ENCODE assay signal across 10 cellular contexts in genomic region chr3:134846943-134847342, GRCh38. TPM values are rescaled to one million over a fixed set of nuclear protein-coding genes. Genes with fewer than 3 reads are reported as not detected.
DNase-seq lines count a peak whose midpoint lies in the region; ATAC-seq and TF ChIP-seq lines count a peak whose summit lies in the region.
"Had no signal": no experiment of that assay in that cellular context is flagged by ENCODE, and none has a peak within 500 bp of the region (broad histone marks: within the 10 kb centered on the region; RNA-seq: fewer than 3 reads in every experiment).

No MANE protein-coding gene starts in this region.

- H3F3A ChIP-seq in SK-N-SH (replicated peaks; ENCODE audit: insufficient read depth) = peaks cover 4% of the 10 kb centered on the region

- H3K4me1 ChIP-seq in SK-N-SH (ENCODE audit: control insufficient read depth in 1 of 2, insufficient read depth in 2 of 2, low read depth in 1 of 2, low read length in 1 of 2) (no peaks in the 10 kb centered on the region), gastroesophageal sphincter (peaks cover 0 to 7% (median 0%) of the 10 kb centered on the region in 3 donors)

- CTCF ChIA-PET in SK-N-SH (lab: Yijun Ruan, JAX) = no interaction called here

- POLR2A ChIA-PET in SK-N-SH (lab: Yijun Ruan, JAX) = no interaction called here

- H3K9ac ChIP-seq in SK-N-SH = no peak overlapping the region

- TF ChIP-seq POLR2A in gastroesophageal sphincter (IDR thresholded peaks at IDR 0.05) = no peak

- H3K27me3 ChIP-seq in SK-N-SH (ENCODE audit: insufficient read depth) (no peaks in the 10 kb centered on the region), gastroesophageal sphincter (no peaks in the 10 kb centered on the region)

- 16% methylated on average over 10 of the region's 10 CpGs for WGBS in SK-N-SH (ENCODE audit: low lambda C conversion rate)
- 19 to 23% methylated on average over 3 to 9 of the region's 10 CpGs for WGBS in gastroesophageal sphincter (ENCODE audit: low coverage in 1 of 2), 2 donors

- no peaks in the 10 kb centered on the region for H3K9me3 ChIP-seq in SK-N-SH
- H3K9me3 ChIP-seq in gastroesophageal sphincter = peaks cover 0 to 10% (median 0%) of the 10 kb centered on the region in 3 donors

- no peak for TF ChIP-seq RAD21 in SK-N-SH (IDR thresholded peaks at IDR 0.05; ENCODE audit: low read length)

- H2AFZ ChIP-seq in SK-N-SH (ENCODE audit: low read depth) = peak overlapping the region; percentile 84; the same call in 1 of the 2 replicates

- ATAC-seq in gastroesophageal sphincter (peak; percentile 44), GM19463 (IDR thresholded peaks at IDR 0.05; ENCODE audit: unreplicated experiment) (no peak)
- ATAC-seq: natural killer cell treated with Interleukin-12 subunit alpha and Interleukin-12 subunit beta and Interleukin-15 and Interleukin-18, amount 100 ng/mL, for 72 hours had no signal

- no peaks in the 10 kb centered on the region for H3K79me2 ChIP-seq in SK-N-SH (ENCODE audit: insufficient read depth)

- no peaks in the 10 kb centered on the region for H3K36me3 ChIP-seq in SK-N-SH (replicated peaks in 1 of 2; ENCODE audit: control insufficient read depth in 1 of 2, insufficient read depth in 2 of 2, low read length in 1 of 2)
- H3K36me3 ChIP-seq in gastroesophageal sphincter = no peaks in the 10 kb centered on the region

- H4K20me1 ChIP-seq in SK-N-SH (ENCODE audit: insufficient read depth) = no peaks in the 10 kb centered on the region

- peak overlapping the region in 1 of 2 experiments; percentile 59; a peak in 2 of 4 replicates for H3K27ac ChIP-seq in SK-N-SH (ENCODE audit: low read depth in 2 of 2, low read length in 1 of 2)
- no peak overlapping the region for H3K27ac ChIP-seq in gastroesophageal sphincter

- no peak for TF ChIP-seq CTCF in SK-N-SH (IDR thresholded peaks at IDR 0.05)
- no peak for TF ChIP-seq CTCF in gastroesophageal sphincter (IDR thresholded peaks at IDR 0.05)

- H3K4me2 ChIP-seq in SK-N-SH = peak overlapping the region; percentile 45

- DNase-seq in H4 (ENCODE audit: low spot score) (peak; percentile 91), SK-N-SH (no peak), skeletal muscle cell (ENCODE audit: low read depth) (peak; percentile 53)
- DNase-seq in stimulated activated naive CD4-positive, alpha-beta T cell treated with Interleukin-2 at 50 U/mL for 16 hours (lab: John Stamatoyannopoulos, UW) = no peak
- no peak for DNase-seq in activated CD4-positive, alpha-beta T cell treated with anti-CD3 and anti-CD28 coated beads for 1 hour
- DNase-seq: NCI-H2227 treated with DMSO at 0.1 percent for 48 hours; stimulated activated CD8-positive, alpha-beta memory T cell treated with anti-CD3 and anti-CD28 coated beads, Interleukin-4, amount 100 ng/mL, for 48 hours had no signal

- H3K4me3 ChIP-seq in SK-N-SH (ENCODE audit: low read depth in 2 of 2, low read length in 1 of 2) (no peak overlapping the region), gastroesophageal sphincter (no peak overlapping the region), skeletal muscle cell (ENCODE audit: low read depth, low read length) (no peak overlapping the region)

- TF ChIP-seq EP300 in SK-N-SH (IDR thresholded peaks at IDR 0.05; ENCODE audit: borderline replicate concordance in 1 of 2, low read depth in 1 of 2, low read length in 1 of 2) (peak in 1 of 2 experiments; percentile 47; a peak in 2 of 4 replicates), gastroesophageal sphincter (IDR thresholded peaks at IDR 0.05) (no peak)

- H3K9me2 ChIP-seq in SK-N-SH = no peaks in the 10 kb centered on the region

TF ChIP-seq in SK-N-SH, 30 proteins besides CTCF, POLR2A, EP300 and RAD21:
- TF ChIP-seq FOSL2 (IDR thresholded peaks at IDR 0.05; ENCODE audit: borderline replicate concordance, low read depth) = peak; percentile 55
- no peak for TF ChIP-seq SMC3 (IDR thresholded peaks at IDR 0.05; ENCODE audit: low read depth, low read length)
- no peak for TF ChIP-seq NRF1 (IDR thresholded peaks at IDR 0.05; ENCODE audit: low read depth, low read length)
- TF ChIP-seq ELF1 (IDR thresholded peaks at IDR 0.05) = no peak
- TF ChIP-seq, protein P1, sequence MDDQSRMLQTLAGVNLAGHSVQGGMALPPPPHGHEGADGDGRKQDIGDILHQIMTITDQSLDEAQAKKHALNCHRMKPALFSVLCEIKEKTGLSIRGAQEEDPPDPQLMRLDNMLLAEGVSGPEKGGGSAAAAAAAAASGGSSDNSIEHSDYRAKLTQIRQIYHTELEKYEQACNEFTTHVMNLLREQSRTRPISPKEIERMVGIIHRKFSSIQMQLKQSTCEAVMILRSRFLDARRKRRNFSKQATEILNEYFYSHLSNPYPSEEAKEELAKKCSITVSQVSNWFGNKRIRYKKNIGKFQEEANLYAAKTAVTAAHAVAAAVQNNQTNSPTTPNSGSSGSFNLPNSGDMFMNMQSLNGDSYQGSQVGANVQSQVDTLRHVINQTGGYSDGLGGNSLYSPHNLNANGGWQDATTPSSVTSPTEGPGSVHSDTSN (IDR thresholded peaks at IDR 0.05) = peak; percentile 70
- no peak for TF ChIP-seq MEF2A (IDR thresholded peaks at IDR 0.05; ENCODE audit: borderline replicate concordance, low read depth)
- TF ChIP-seq IRF3 (IDR thresholded peaks at IDR 0.05; ENCODE audit: low read depth, low read length) = no peak
- peak; percentile 75 for TF ChIP-seq YY1 (IDR thresholded peaks at IDR 0.05; ENCODE audit: low read depth)
- TF ChIP-seq RXRA (IDR thresholded peaks at IDR 0.05; ENCODE audit: borderline replicate concordance, low read depth) = 0 out of 2 replicates have a peak, but pooled peaks have one; percentile 14
- TF ChIP-seq JUND (IDR thresholded peaks at IDR 0.05) = peak; percentile 59
- peak; percentile 40; the same call in 1 of the 2 replicates for TF ChIP-seq TEAD4 (IDR thresholded peaks at IDR 0.05; ENCODE audit: borderline replicate concordance, insufficient read depth)
- no peak for TF ChIP-seq GABPA (IDR thresholded peaks at IDR 0.05; ENCODE audit: low read depth)
- no peak for TF ChIP-seq CHD2 (IDR thresholded peaks at IDR 0.05; ENCODE audit: low read length, partially characterized antibody)
- TF ChIP-seq SIN3A (IDR thresholded peaks at IDR 0.05; ENCODE audit: borderline replicate concordance, low read depth, low read length) = no peak
- no peak for TF ChIP-seq RFX5 (IDR thresholded peaks at IDR 0.05; ENCODE audit: low read length)
- TF ChIP-seq, protein P2, sequence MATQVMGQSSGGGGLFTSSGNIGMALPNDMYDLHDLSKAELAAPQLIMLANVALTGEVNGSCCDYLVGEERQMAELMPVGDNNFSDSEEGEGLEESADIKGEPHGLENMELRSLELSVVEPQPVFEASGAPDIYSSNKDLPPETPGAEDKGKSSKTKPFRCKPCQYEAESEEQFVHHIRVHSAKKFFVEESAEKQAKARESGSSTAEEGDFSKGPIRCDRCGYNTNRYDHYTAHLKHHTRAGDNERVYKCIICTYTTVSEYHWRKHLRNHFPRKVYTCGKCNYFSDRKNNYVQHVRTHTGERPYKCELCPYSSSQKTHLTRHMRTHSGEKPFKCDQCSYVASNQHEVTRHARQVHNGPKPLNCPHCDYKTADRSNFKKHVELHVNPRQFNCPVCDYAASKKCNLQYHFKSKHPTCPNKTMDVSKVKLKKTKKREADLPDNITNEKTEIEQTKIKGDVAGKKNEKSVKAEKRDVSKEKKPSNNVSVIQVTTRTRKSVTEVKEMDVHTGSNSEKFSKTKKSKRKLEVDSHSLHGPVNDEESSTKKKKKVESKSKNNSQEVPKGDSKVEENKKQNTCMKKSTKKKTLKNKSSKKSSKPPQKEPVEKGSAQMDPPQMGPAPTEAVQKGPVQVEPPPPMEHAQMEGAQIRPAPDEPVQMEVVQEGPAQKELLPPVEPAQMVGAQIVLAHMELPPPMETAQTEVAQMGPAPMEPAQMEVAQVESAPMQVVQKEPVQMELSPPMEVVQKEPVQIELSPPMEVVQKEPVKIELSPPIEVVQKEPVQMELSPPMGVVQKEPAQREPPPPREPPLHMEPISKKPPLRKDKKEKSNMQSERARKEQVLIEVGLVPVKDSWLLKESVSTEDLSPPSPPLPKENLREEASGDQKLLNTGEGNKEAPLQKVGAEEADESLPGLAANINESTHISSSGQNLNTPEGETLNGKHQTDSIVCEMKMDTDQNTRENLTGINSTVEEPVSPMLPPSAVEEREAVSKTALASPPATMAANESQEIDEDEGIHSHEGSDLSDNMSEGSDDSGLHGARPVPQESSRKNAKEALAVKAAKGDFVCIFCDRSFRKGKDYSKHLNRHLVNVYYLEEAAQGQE (IDR thresholded peaks at IDR 0.05; ENCODE audit: low read depth, low read length) = peak; percentile 92
- TF ChIP-seq TCF12 (IDR thresholded peaks at IDR 0.05) = peak; percentile 37
- peak; percentile 72 for TF ChIP-seq MAX (IDR thresholded peaks at IDR 0.05; ENCODE audit: low read depth)
- no peak for TF ChIP-seq USF1 (IDR thresholded peaks at IDR 0.05; ENCODE audit: borderline replicate concordance, low read depth)
- peak; percentile 28; the same call in 1 of the 2 replicates for TF ChIP-seq NFIC (IDR thresholded peaks at IDR 0.05; ENCODE audit: borderline replicate concordance)

RNA-seq across cellular contexts. Expression of gene EPHB1, which starts 51.9 kb away (rescaled TPM):
- total RNA-seq in H4 (2014; rRNA removed; shearing (Covaris generic)) = 0.29 and 1.2 TPM in 2 replicates
- 0.84 and 1.2 TPM in 2 replicates for polyA plus RNA-seq in SK-N-SH (2012; rRNA removed)
- polyA plus RNA-seq in SK-N-SH (2012; cell fraction: cytosol; rRNA removed) = 0.83 and 0.85 TPM in 2 replicates
- 0.70 and 0.97 TPM in 2 replicates for polyA plus RNA-seq in SK-N-SH (2012; cell fraction: nucleus; rRNA removed)
- total RNA-seq in gastroesophageal sphincter = 1 to 10 TPM in 2 of 4 donors, under 1 TPM in 1, not detected in 1; 0.81 to 5.7 (median 2.5) TPM

Comparison
In these comparisons a context has a peak if more than half of its experiments do, and no peak if none do; other contexts are left out.
1. DNase-seq: peak in H4 (single experiment) and skeletal muscle cell (single experiment); none in SK-N-SH (single experiment), stimulated activated naive CD4-positive, alpha-beta T cell treated with Interleukin-2 at 50 U/mL for 16 hours (single experiment) and activated CD4-positive, alpha-beta T cell treated with anti-CD3 and anti-CD28 coated beads for 1 hour (single experiment).